22 cellular contexts compared by ENCODE assay signal in genomic region chr2:215390550-215390913, GRCh38.
"Had no signal": no experiment of that assay in that cellular context is flagged by ENCODE, and none has a peak within 500 bp of the region (broad histone marks: within the 10 kb centered on the region; RNA-seq: fewer than 3 reads in every experiment).

No MANE protein-coding gene starts in this region.

- H3K27me3 ChIP-seq: heart right ventricle, right lobe of liver, spleen, stomach had no signal

- H3K4me3 ChIP-seq: coronary artery, heart right ventricle, mucosa of descending colon, psoas muscle, right lobe of liver, spleen, stomach had no signal

- H3K27ac Mint-ChIP-seq: endodermal cell; naive thymus-derived CD8-positive, alpha-beta T cell; stimulated activated naive B cell treated with anti-CD40 and anti-IgM and Interleukin-4, amounts not matched to agents 10 μg/mL and 1 μg/mL and 100 μg/mL, for 72 hours had no signal

- H3K9me3 ChIP-seq: heart right ventricle, mucosa of descending colon, psoas muscle, right lobe of liver, spleen, stomach had no signal

- H3K4me3 Mint-ChIP-seq: endodermal cell; naive thymus-derived CD8-positive, alpha-beta T cell; stimulated activated naive B cell treated with anti-CD40 and anti-IgM and Interleukin-4, amounts not matched to agents 10 μg/mL and 1 μg/mL and 100 μg/mL, for 72 hours had no signal

- H2AFZ ChIP-seq: parathyroid adenoma had no signal

- DNase-seq: effector CD4-positive, alpha-beta T cell; endodermal cell; erythroblast; heart right ventricle; hypothalamus; kidney glomerular epithelial cell; mammary epithelial cell; mucosa of descending colon; naive thymus-derived CD8-positive, alpha-beta T cell; psoas muscle; retina; right lobe of liver; spleen; stimulated activated CD4-positive, alpha-beta T cell treated with anti-CD3 and anti-CD28 coated beads, Interleukin-15, amount 100 ng/mL, for 24 hours; stimulated activated CD4-positive, alpha-beta T cell treated with anti-CD3 and anti-CD28 coated beads, Interleukin-1b, Interleukin-23, amount 100 ng/mL, for 48 hours; stimulated activated CD4-positive, alpha-beta T cell treated with anti-CD3 and anti-CD28 coated beads, Interleukin-4, amount 100 ng/mL, for 4 hours; stimulated activated naive B cell treated with anti-CD40 and anti-IgM and Interleukin-4, amounts not matched to agents 10 μg/mL and 1 μg/mL and 100 μg/mL, for 72 hours; stomach; substantia nigra; trophoblast cell had no signal

- H3K9ac ChIP-seq: parathyroid adenoma had no signal

- H3K9me3 Mint-ChIP-seq: endodermal cell had no signal

- H3K27ac ChIP-seq: coronary artery, heart right ventricle, parathyroid adenoma, psoas muscle, right lobe of liver, spleen, stomach had no signal

- H3K36me3 ChIP-seq: spleen had no signal

- H3K4me1 Mint-ChIP-seq: endodermal cell; naive thymus-derived CD8-positive, alpha-beta T cell had no signal

- H3K4me1 ChIP-seq: heart right ventricle, parathyroid adenoma, psoas muscle, right lobe of liver, spleen, stomach had no signal
